Comparison of ENCODE assay signal across 9 cellular contexts in the genomic region with DNA sequence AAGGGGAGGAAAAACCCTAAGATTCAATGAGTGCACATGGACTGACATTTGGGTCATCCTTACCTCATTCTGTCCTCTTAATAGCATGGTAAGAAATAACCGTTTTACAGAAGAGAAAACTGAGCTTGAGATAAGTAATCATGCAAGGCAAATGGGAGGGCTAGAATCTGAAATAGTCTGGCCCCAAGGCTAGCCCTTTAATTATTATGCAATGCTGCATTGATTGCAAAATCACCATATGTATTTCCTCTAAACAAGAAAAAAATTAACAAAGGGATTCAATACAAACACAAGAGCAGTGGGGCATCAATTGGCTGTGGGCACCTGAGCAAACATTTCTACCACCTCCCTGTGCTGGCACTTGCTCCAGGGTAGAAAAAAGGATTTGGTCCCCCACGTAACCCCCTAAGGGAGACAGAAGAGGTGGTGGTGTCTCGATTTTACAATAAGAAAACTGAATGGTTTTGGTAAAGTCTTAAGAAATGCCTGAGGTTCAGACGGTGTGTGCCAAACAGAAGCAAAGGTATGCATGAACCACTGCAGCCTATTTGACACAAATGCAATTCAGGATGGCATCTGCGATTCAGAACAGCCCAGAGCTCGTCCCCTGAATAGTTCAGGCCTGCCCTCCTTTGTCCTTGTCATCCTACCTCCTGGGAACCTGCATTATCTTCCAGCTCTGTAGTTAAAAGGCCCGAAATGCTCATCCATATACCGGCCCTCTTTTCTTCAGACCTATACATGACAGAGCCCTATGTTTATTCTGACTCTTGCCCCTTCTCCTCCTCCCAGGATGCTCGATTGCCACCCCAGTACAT. TPM values are rescaled to one million over a fixed set of nuclear protein-coding genes. Genes with fewer than 3 reads are reported as not detected.
DNase-seq lines count a peak whose midpoint lies in the region; ATAC-seq and TF ChIP-seq lines count a peak whose summit lies in the region.
"Had no signal": no experiment of that assay in that cellular context is flagged by ENCODE, and none has a peak within 500 bp of the region (broad histone marks: within the 10 kb centered on the region; RNA-seq: fewer than 3 reads in every experiment).

No MANE protein-coding gene starts in this region.

- H3K27me3 Mint-ChIP-seq in CD8-positive, alpha-beta T cell (ENCODE audit: low read depth) = no peaks in the 10 kb centered on the region
- no peaks in the 10 kb centered on the region for H3K27me3 Mint-ChIP-seq in H9 (ENCODE audit: low read depth)

- H3K79me2 ChIP-seq in H9 (ENCODE audit: insufficient read depth, low read length) = peaks cover 19% of the 10 kb centered on the region; the same call in 1 of the 2 replicates
- peaks cover 94% of the 10 kb centered on the region for H3K79me2 ChIP-seq in MM.1S (ENCODE audit: low read length)

- H2BK20ac ChIP-seq in H9 (ENCODE audit: low read depth, low read length, poor library complexity, severe bottlenecking) = no peak overlapping the region

- no CpG with 5 or more reads among the region's 9 CpGs for WGBS in H9 (ENCODE audit: extremely low coverage, insufficient read length, low lambda C conversion rate)

- peaks cover 96% of the 10 kb centered on the region for H3K4me1 Mint-ChIP-seq in CD8-positive, alpha-beta T cell (ENCODE audit: low read depth)
- peaks cover 41 to 50% of the 10 kb centered on the region in 2 experiments for H3K4me1 Mint-ChIP-seq in H9

- no peaks in the 10 kb centered on the region for H3K27me3 ChIP-seq in CD8-positive, alpha-beta T cell (ENCODE audit: insufficient read depth, low read length)
- H3K27me3 ChIP-seq in H9 (ENCODE audit: insufficient read depth, low read length) = no peaks in the 10 kb centered on the region
- no peaks in the 10 kb centered on the region for H3K27me3 ChIP-seq in MM.1S (replicated peaks; ENCODE audit: insufficient read depth, low read length)

- H2AFZ ChIP-seq in H9 (ENCODE audit: low read length) = no peak overlapping the region
- no peak overlapping the region for H2AFZ ChIP-seq in MM.1S (ENCODE audit: low read length)

- no peak overlapping the region for H4K91ac ChIP-seq in H9 (ENCODE audit: insufficient read length, low read depth, low read length)

- CTCF ChIA-PET in CD8-positive, alpha-beta T cell (lab: Charles Lee) = interaction anchor here (0.5 to 2.1 kb wide), 6 partner anchors 8 to 117 kb away, joined by 3 to 11 read pairs (median 4); no protein-coding TSS in a partner anchor

- no peaks in the 10 kb centered on the region for H3K23me2 ChIP-seq in H9 (ENCODE audit: insufficient read length, low read depth, low read length, poor library complexity, severe bottlenecking)

- H4K5ac ChIP-seq in H9 (ENCODE audit: insufficient read length, low read depth, low read length) = no peak overlapping the region

- no peak overlapping the region for H3K27ac ChIP-seq in CD8-positive, alpha-beta T cell (ENCODE audit: low read depth, low read length)
- no peak overlapping the region for H3K27ac ChIP-seq in H9 (ENCODE audit: insufficient read length, low read depth, low read length)
- H3K27ac ChIP-seq in MM.1S (ENCODE audit: low read length) = no peak overlapping the region

- H3K9ac ChIP-seq in H9 (ENCODE audit: extremely low read depth, insufficient read length, low read length) (no peak overlapping the region), MM.1S (ENCODE audit: low read length) (no peak overlapping the region)

- in situ Hi-C loops in ACHN (cut with HindIII; ENCODE audit: low pct_ligation_motif_present, low pct_unique_long_range_greater_than_20kb, low sequenced_read_pairs) = no loop called here

- peaks cover 24% of the 10 kb centered on the region for H3K36me3 Mint-ChIP-seq in CD8-positive, alpha-beta T cell
- H3K36me3 Mint-ChIP-seq in H9 (ENCODE audit: insufficient read depth in 1 of 3, low read depth in 3 of 3) = peaks cover 18 to 44% (median 31%) of the 10 kb centered on the region in 3 experiments

- peak overlapping the region; percentile 90 for H3K27ac Mint-ChIP-seq in CD8-positive, alpha-beta T cell
- peak overlapping the region; percentile 71 to 95 (median 81) for H3K27ac Mint-ChIP-seq in H9

- no peak overlapping the region for H2BK15ac ChIP-seq in H9 (ENCODE audit: low read depth, low read length)

- no peak overlapping the region for H3K4me3 ChIP-seq in CD8-positive, alpha-beta T cell (ENCODE audit: low read depth, low read length)
- no peak overlapping the region for H3K4me3 ChIP-seq in MM.1S (ENCODE audit: low read length)

- no peak overlapping the region for H3K23ac ChIP-seq in H9 (ENCODE audit: insufficient read length, low read depth, low read length)

- H3K79me1 ChIP-seq in H9 (ENCODE audit: insufficient read depth, low read depth, low read length, poor library complexity, severe bottlenecking) = peaks cover 8% of the 10 kb centered on the region

- H3K9me3 ChIP-seq in CD8-positive, alpha-beta T cell (ENCODE audit: low read length) = no peaks in the 10 kb centered on the region
- H3K9me3 ChIP-seq in H9 (ENCODE audit: control insufficient read depth, low read depth, low read length) (peaks cover 21% of the 10 kb centered on the region), MM.1S (replicated peaks; ENCODE audit: insufficient read depth, low read length) (no peaks in the 10 kb centered on the region)

- H3K4me1 ChIP-seq in CD8-positive, alpha-beta T cell (ENCODE audit: insufficient read depth, low read length) = peaks cover 96% of the 10 kb centered on the region
- H3K4me1 ChIP-seq in H9 (ENCODE audit: insufficient read depth, low read length) (peaks cover 6% of the 10 kb centered on the region), MM.1S (ENCODE audit: low read length) (no peaks in the 10 kb centered on the region)

- H4K20me1 ChIP-seq in H9 (ENCODE audit: control insufficient read depth, insufficient read depth, insufficient read length) = no peaks in the 10 kb centered on the region
- no peaks in the 10 kb centered on the region for H4K20me1 ChIP-seq in MM.1S (ENCODE audit: insufficient read depth, low read length)

- no peak overlapping the region for H2AK5ac ChIP-seq in H9 (ENCODE audit: insufficient read length, low read length)

- no peak overlapping the region for H3K56ac ChIP-seq in H9 (ENCODE audit: insufficient read length, low read depth, low read length)

- H3K36me3 ChIP-seq in CD8-positive, alpha-beta T cell (ENCODE audit: insufficient read depth, low read length) = no peaks in the 10 kb centered on the region
- no peaks in the 10 kb centered on the region for H3K36me3 ChIP-seq in MM.1S (replicated peaks; ENCODE audit: insufficient read depth, low read length)

- H3K14ac ChIP-seq in H9 (ENCODE audit: insufficient read depth, low read length) = no peak overlapping the region

- ATAC-seq in CD8-positive, alpha-beta T cell = peak; percentile 25

- H3K4me3 Mint-ChIP-seq in CD8-positive, alpha-beta T cell = peak overlapping the region; percentile 54
- H3K4me3 Mint-ChIP-seq in H9 = peak overlapping the region in 1 of 2 experiments; percentile 45; a peak in 3 of 5 replicates

- H3F3A ChIP-seq in MM.1S (ENCODE audit: insufficient read depth, low read length) = no peaks in the 10 kb centered on the region

- no peaks in the 10 kb centered on the region for H3K9me2 ChIP-seq in MM.1S (replicated peaks; ENCODE audit: insufficient read depth, low read length)

- H3K18ac ChIP-seq in H9 (ENCODE audit: insufficient read length, low read depth, low read length) = no peak overlapping the region

- peak overlapping the region; percentile 8 for H3K4me2 ChIP-seq in H9 (ENCODE audit: insufficient read depth, insufficient read length, low read length)
- no peak overlapping the region for H3K4me2 ChIP-seq in MM.1S (ENCODE audit: low read depth, low read length)

- no peak overlapping the region for H2BK12ac ChIP-seq in H9 (ENCODE audit: insufficient read length, low read depth, low read length)

- H2BK5ac ChIP-seq in H9 (ENCODE audit: insufficient read length, low read length) = no peak overlapping the region

- intact Hi-C loops in CD8-positive, alpha-beta T cell (cut with DNase I, micrococcal nuclease) = no loop called here

- no peak for DNase-seq in CD8-positive, alpha-beta T cell
- DNase-seq in H9 = peak; percentile 55
- peak; percentile 26 for DNase-seq in SHP77 treated with DMSO at 0.1 percent for 48 hours (lab: John Stamatoyannopoulos, UW)
- peak; percentile 30 for DNase-seq in iPS DF 4.7 (ENCODE audit: extremely low read depth, low spot score)
- DNase-seq in ACHN = no peak
- no peak for DNase-seq in cerebellum (ENCODE audit: low spot score)
- no peak for DNase-seq in hippocampal formation (lab: John Stamatoyannopoulos, UW)
- no peak for DNase-seq in MM.1S
- DNase-seq: NCI-H2029 treated with DMSO at 0.1 percent for 48 hours had no signal

- no peak overlapping the region for H3T11ph ChIP-seq in H9 (ENCODE audit: low read length)

- POLR2A ChIA-PET in CD8-positive, alpha-beta T cell (lab: Charles Lee) = interaction anchor here (0.8 to 1.8 kb wide), 6 partner anchors 10 to 73 kb away, joined by 3 to 5 read pairs (median 4); no protein-coding TSS in a partner anchor

- H3K4ac ChIP-seq in H9 (ENCODE audit: low read depth, low read length) = no peak overlapping the region

- TF ChIP-seq CTCF in CD8-positive, alpha-beta T cell (IDR thresholded peaks at IDR 0.05) = no peak
- TF ChIP-seq CTCF in H9 (conservative IDR thresholded peaks at IDR 0.05) = no peak
- no peak for TF ChIP-seq CTCF in MM.1S (IDR thresholded peaks at IDR 0.05; ENCODE audit: low read length)

- H4K8ac ChIP-seq in H9 (replicated peaks; ENCODE audit: insufficient read length, low read depth, low read length) = no peak overlapping the region

- no peaks in the 10 kb centered on the region for H3K9me3 Mint-ChIP-seq in CD8-positive, alpha-beta T cell
- peaks cover 25 to 40% of the 10 kb centered on the region in 2 experiments for H3K9me3 Mint-ChIP-seq in H9

- no peak overlapping the region for H2BK120ac ChIP-seq in H9 (ENCODE audit: low read depth, low read length, poor library complexity, severe bottlenecking)

RNA-seq across cellular contexts. Expression of a gene that starts 23.6 kb away (rescaled TPM):
- total RNA-seq in CD8-positive, alpha-beta T cell = 10 to 100 TPM; 82.5 to 89.5 TPM
- total RNA-seq in H9 (2021) (33.3 and 33.6 TPM in 2 replicates), cerebellum (22.7 TPM)

Comparison
In these comparisons a context has a peak if more than half of its experiments do, and no peak if none do; other contexts are left out.
1. DNase-seq: peak in H9 (single experiment), SHP77 treated with DMSO at 0.1 percent for 48 hours (single experiment) and iPS DF 4.7 (single experiment); none in CD8-positive, alpha-beta T cell (0 of 7), ACHN (single experiment), cerebellum (single experiment), hippocampal formation (0 of 2) and MM.1S (single experiment).